Comparison of ENCODE assay signal across 9 cellular contexts in the genomic region with DNA sequence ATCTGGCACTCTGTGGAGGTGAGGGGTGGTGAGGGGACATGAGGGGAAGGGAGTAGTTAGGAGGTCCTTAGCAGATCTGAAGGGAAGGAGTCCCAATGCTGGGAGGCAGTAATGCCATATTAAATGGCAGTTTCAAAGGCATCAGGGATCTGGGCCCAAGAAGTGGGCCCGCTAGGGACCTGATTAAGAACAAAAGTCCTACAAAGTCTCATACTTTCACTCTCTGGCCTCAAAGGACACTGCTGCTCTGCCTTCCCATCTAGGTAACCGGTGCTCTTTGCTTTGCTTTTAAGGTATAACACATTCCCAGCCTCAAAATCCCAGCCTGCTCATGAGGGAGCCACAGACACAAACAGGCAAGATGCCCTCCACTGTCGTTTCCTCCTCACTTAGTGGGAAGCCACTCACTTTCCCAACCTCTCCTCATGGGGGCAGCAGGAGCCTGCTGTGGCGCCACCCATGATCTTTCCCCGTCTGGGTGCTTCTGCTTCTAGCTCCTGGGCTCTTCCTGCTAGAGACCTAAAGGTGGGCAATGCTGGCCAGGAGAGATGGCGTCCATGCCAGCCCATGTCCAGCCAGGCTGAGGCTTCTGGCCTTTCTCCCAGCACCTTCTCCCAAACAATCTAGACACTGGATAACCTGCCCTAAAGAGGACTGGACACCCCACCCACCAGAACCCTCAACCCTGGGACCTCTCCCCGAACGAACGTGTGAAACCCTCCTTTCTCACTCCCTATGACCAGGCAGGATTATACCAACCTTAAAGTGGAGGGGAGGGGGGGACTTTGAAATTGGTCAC.
DNase-seq lines count a peak whose midpoint lies in the region; ATAC-seq lines count a peak whose summit lies in the region.
"Had no signal": no experiment of that assay in that cellular context is flagged by ENCODE, and none has a peak within 500 bp of the region (broad histone marks: within the 10 kb centered on the region; RNA-seq: fewer than 3 reads in every experiment).

No MANE protein-coding gene starts in this region.

- no peak overlapping the region for H3K4me3 ChIP-seq in trophoblast cell (ENCODE audit: low read depth, low read length)

- H3K36me3 Mint-ChIP-seq in activated T-cell treated with anti-CD3 and anti-CD28 coated beads, Interleukin-2, amount 50 U/mL, for 72 hours (ENCODE audit: insufficient read depth in 2 of 2), result no peaks in the 10 kb centered on the region
- H3K36me3 Mint-ChIP-seq: activated naive CD8-positive, alpha-beta T cell had no signal

- ATAC-seq in GM19324 (IDR thresholded peaks at IDR 0.05; ENCODE audit: low FRiP score, unreplicated experiment), result peak; percentile 73
- peak; percentile 82 for ATAC-seq in HG03175 (IDR thresholded peaks at IDR 0.05; ENCODE audit: unreplicated experiment)
- peak; percentile 86 to 91 for ATAC-seq in activated T-cell treated with anti-CD3 and anti-CD28 coated beads, Interleukin-2, amount 50 U/mL, for 72 hours (replicated peaks in 1 of 2)

- H3K4me2 ChIP-seq in trophoblast cell (ENCODE audit: low read length), result no peak overlapping the region

- no peak overlapping the region for H3K9ac ChIP-seq in trophoblast cell (ENCODE audit: low read length)

- peak; percentile 57 for DNase-seq in DMS153 treated with DMSO at 0.1 percent for 48 hours (lab: John Stamatoyannopoulos, UW; ENCODE audit: unreplicated experiment)
- DNase-seq in NCI-H526 (lab: John Stamatoyannopoulos, UW), result peak; percentile 90 to 94
- peak; percentile 61 to 63 for DNase-seq in activated T-cell treated with anti-CD3 and anti-CD28 coated beads, Interleukin-2, amount 50 U/mL, for 72 hours
- peak; percentile 58 to 91 (median 81) for DNase-seq in head of caudate nucleus
- peak; percentile 58 to 78 for DNase-seq in trophoblast cell
- DNase-seq in NCI-H128 (lab: John Stamatoyannopoulos, UW; ENCODE audit: unreplicated experiment), result no peak

- peak overlapping the region; percentile 65 for H2BK12ac ChIP-seq in trophoblast cell (ENCODE audit: low read length)

- peak overlapping the region; percentile 54 for H2AFZ ChIP-seq in trophoblast cell (ENCODE audit: insufficient read depth, low read length, poor library complexity)

- no peak overlapping the region for H2AK5ac ChIP-seq in trophoblast cell (ENCODE audit: low read length)

- no peak overlapping the region for H3K4me3 Mint-ChIP-seq in activated T-cell treated with anti-CD3 and anti-CD28 coated beads, Interleukin-2, amount 50 U/mL, for 72 hours
- H3K4me3 Mint-ChIP-seq: activated naive CD8-positive, alpha-beta T cell had no signal

- peaks cover 3% of the 10 kb centered on the region for H3K79me1 ChIP-seq in trophoblast cell (ENCODE audit: low read length)

- H3K9me3 ChIP-seq in trophoblast cell (ENCODE audit: insufficient read depth, low read depth, low read length), result no peaks in the 10 kb centered on the region

- H4K91ac ChIP-seq in trophoblast cell (ENCODE audit: low read depth, low read length), result no peak overlapping the region

- intact Hi-C loops in head of caudate nucleus (cut with DNase I), result loop anchor here (5.0 to 10.0 kb wide), 2 partner anchors 69 to 116 kb away; a partner anchor contains a TSS

- WGBS in trophoblast cell (ENCODE audit: extremely low coverage, insufficient coverage, insufficient read length), result no CpG with 5 or more reads among the region's 9 CpGs

- H3K27me3 ChIP-seq in trophoblast cell (ENCODE audit: insufficient read depth, low read length), result no peaks in the 10 kb centered on the region

- H3K4me1 ChIP-seq in trophoblast cell (ENCODE audit: control insufficient read depth in 1 of 2, insufficient read depth in 2 of 2, low read length in 2 of 2), result peaks cover 2 to 6% of the 10 kb centered on the region in 2 experiments

- peak overlapping the region; percentile 70 for H4K8ac ChIP-seq in trophoblast cell (ENCODE audit: low read depth, low read length)

- H3K4ac ChIP-seq in trophoblast cell (ENCODE audit: low read depth, low read length), result peak overlapping the region; percentile 24

- no peaks in the 10 kb centered on the region for H3K9me3 Mint-ChIP-seq in activated T-cell treated with anti-CD3 and anti-CD28 coated beads, Interleukin-2, amount 50 U/mL, for 72 hours

- no peak overlapping the region for H2BK5ac ChIP-seq in trophoblast cell (ENCODE audit: low read depth, low read length, poor library complexity)

- peak overlapping the region; percentile 44 for H2BK120ac ChIP-seq in trophoblast cell (ENCODE audit: insufficient read depth, low read length, poor library complexity)

- H3K27ac Mint-ChIP-seq in activated T-cell treated with anti-CD3 and anti-CD28 coated beads, Interleukin-2, amount 50 U/mL, for 72 hours, result no peak overlapping the region
- H3K27ac Mint-ChIP-seq: activated naive CD8-positive, alpha-beta T cell had no signal

- H3K79me2 ChIP-seq in trophoblast cell (ENCODE audit: control insufficient read depth, insufficient read depth, low read length, poor library complexity), result no peaks in the 10 kb centered on the region

- H4K12ac ChIP-seq in trophoblast cell (ENCODE audit: low read depth, low read length), result peak overlapping the region; percentile 8

- no peak overlapping the region for H3K23ac ChIP-seq in trophoblast cell (ENCODE audit: low read length)

- peak overlapping the region; percentile 39 for H3K14ac ChIP-seq in trophoblast cell (ENCODE audit: low read length)

- H3K36me3 ChIP-seq in trophoblast cell (ENCODE audit: control insufficient read depth in 1 of 2, insufficient read depth in 2 of 2, low read length in 2 of 2), result no peaks in the 10 kb centered on the region

- peak overlapping the region; percentile 16 for H3K18ac ChIP-seq in trophoblast cell (ENCODE audit: low read length)

- H3K27ac ChIP-seq in trophoblast cell (ENCODE audit: low read depth, low read length), result no peak overlapping the region

- no peaks in the 10 kb centered on the region for H3K27me3 Mint-ChIP-seq in activated T-cell treated with anti-CD3 and anti-CD28 coated beads, Interleukin-2, amount 50 U/mL, for 72 hours (ENCODE audit: low read depth)
- H3K27me3 Mint-ChIP-seq: activated naive CD8-positive, alpha-beta T cell had no signal

- H3K4me1 Mint-ChIP-seq in activated T-cell treated with anti-CD3 and anti-CD28 coated beads, Interleukin-2, amount 50 U/mL, for 72 hours (ENCODE audit: low read depth), result peaks cover 9% of the 10 kb centered on the region
